ENCODE assay signal across 14 cellular contexts in genomic region chr9:93121316-93122241, GRCh38. TPM values are rescaled to one million over a fixed set of nuclear protein-coding genes. Genes with fewer than 3 reads are reported as not detected.
DNase-seq lines count a peak whose midpoint lies in the region; ATAC-seq, FAIRE-seq and TF ChIP-seq lines count a peak whose summit lies in the region.
"Had no signal": no experiment of that assay in that cellular context is flagged by ENCODE, and none has a peak within 500 bp of the region (broad histone marks: within the 10 kb centered on the region; RNA-seq: fewer than 3 reads in every experiment).

No MANE protein-coding gene starts in this region.

- H3K79me2 ChIP-seq in HepG2 (ENCODE audit: insufficient read depth, low read length): peaks cover 6% of the 10 kb centered on the region

- ATAC-seq in HepG2 (no peak), GM19395 (IDR thresholded peaks at IDR 0.05; ENCODE audit: unreplicated experiment) (no peak)

- H3K36me3 ChIP-seq in HepG2 (replicated peaks in 1 of 2; ENCODE audit: control insufficient read depth in 1 of 2, insufficient read depth in 2 of 2, low read length in 2 of 2) (peaks cover 30 to 45% of the 10 kb centered on the region in 2 experiments; a peak in 4 of 5 replicates), thyroid gland (peaks cover 26 to 27% of the 10 kb centered on the region in 2 donors), testis (ENCODE audit: low read depth, missing control alignments) (no peaks in the 10 kb centered on the region)

- CTCF ChIA-PET in HepG2 (lab: Yijun Ruan, JAX; ENCODE audit: low intra/inter-chr PET ratio, low total read pairs): no interaction called here

- intact Hi-C loops in HepG2 (cut with micrococcal nuclease; ENCODE audit: unreplicated experiment) (no loop called here), thyroid gland (cut with DNase I) (no loop called here), testis (cut with DNase I; ENCODE audit: low total_unique reads) (no loop called here)

- no peaks in the 10 kb centered on the region for H3K27me3 ChIP-seq in HepG2 (ENCODE audit: control insufficient read depth in 1 of 2, insufficient read depth in 2 of 2, low read length in 2 of 2)
- no peaks in the 10 kb centered on the region for H3K27me3 ChIP-seq in thyroid gland
- H3K27me3 ChIP-seq in testis: no peaks in the 10 kb centered on the region

- 92% methylated on average over 15 of the region's 20 CpGs for WGBS in HepG2 (ENCODE audit: low lambda C conversion rate)
- WGBS in thyroid gland, 2 donors: 90 to 95% methylated on average over 19 to 20 of the region's 20 CpGs
- 72 to 83% methylated on average over 10 to 20 of the region's 20 CpGs for WGBS in testis, 2 donors

- in situ Hi-C loops in HepG2 (cut with HindIII; ENCODE audit: extremely low pct_ligation_motif_present, low pct_unique_long_range_greater_than_20kb): no loop called here

- TF ChIP-seq POLR2A in HepG2 (IDR thresholded peaks at IDR 0.05; ENCODE audit: insufficient read depth in 1 of 2, low read depth in 2 of 2, low read length in 2 of 2): no peak; a peak in 1 of 4 replicates
- no peak for TF ChIP-seq POLR2A in thyroid gland (IDR thresholded peaks at IDR 0.05)
- TF ChIP-seq POLR2A in testis (IDR thresholded peaks at IDR 0.05): no peak

- peak; percentile 51 for DNase-seq in activated CD8-positive, alpha-beta memory T cell treated with anti-CD3 and anti-CD28 coated beads, Interleukin-2, amount 50 U/mL, for 48 hours
- no peak for DNase-seq in activated CD8-positive, alpha-beta memory T cell treated with anti-CD3 and anti-CD28 coated beads for 24 hours
- DNase-seq in HepG2 (ENCODE audit: low spot score) (no peak), thyroid gland (peak; percentile 0 to 2), NCI-H510A (lab: John Stamatoyannopoulos, UW) (no peak), testis (no peak)
- DNase-seq: ACHN, activated gamma-delta T cell, DMS79 treated with DMSO at 0.1 percent for 48 hours, GOT3, NCI-H2081 had no signal

- no peak overlapping the region for H3K4me2 ChIP-seq in HepG2 (ENCODE audit: low read depth, low read length)

- no peaks in the 10 kb centered on the region for H4K20me1 ChIP-seq in HepG2 (ENCODE audit: insufficient read depth, low read length)

- POLR2A ChIA-PET in HepG2 (lab: Yijun Ruan, JAX): interaction anchor here (0.6 to 13.7 kb wide), 3 partner anchors 10 to 479 kb away, joined by 3 to 195 read pairs (median 3); partner anchors contain the start of gene NINJ1

- no peak for FAIRE-seq in HepG2 (lab: Jason Lieb, UNC)
- FAIRE-seq: GM19239 had no signal

- no peak for TF ChIP-seq CTCF in HepG2 (CRISPR knock-in tag; IDR thresholded peaks at IDR 0.05)
- TF ChIP-seq CTCF in thyroid gland (IDR thresholded peaks at IDR 0.05): no peak
- TF ChIP-seq CTCF in testis (IDR thresholded peaks at IDR 0.05): no peak

- TF ChIP-seq RAD21 in HepG2 (CRISPR knock-in tag; IDR thresholded peaks at IDR 0.05): no peak

- H3K27ac ChIP-seq in angular gyrus (ENCODE audit: low read depth, low read length): peak overlapping the region; percentile 45
- H3K27ac ChIP-seq in HepG2 (ENCODE audit: extremely low read length, insufficient read depth, low read length): no peak overlapping the region
- no peak overlapping the region for H3K27ac ChIP-seq in thyroid gland
- no peak overlapping the region for H3K27ac ChIP-seq in testis

- peaks cover 36% of the 10 kb centered on the region for H3K4me1 ChIP-seq in HepG2 (ENCODE audit: insufficient read depth, low read length)
- peaks cover 28 to 38% of the 10 kb centered on the region in 2 donors for H3K4me1 ChIP-seq in thyroid gland
- peaks cover 25% of the 10 kb centered on the region for H3K4me1 ChIP-seq in testis

- BruUV-seq in HepG2 (replicated peaks; lab: Mats Ljungman, UMichigan): no TSS peak

- H3K4me3 ChIP-seq in HepG2 (replicated peaks in 1 of 3; ENCODE audit: insufficient read depth in 1 of 3, low read depth in 2 of 3, low read length in 3 of 3): no peak overlapping the region
- H3K4me3 ChIP-seq in thyroid gland (replicated peaks in 1 of 3): no peak overlapping the region
- H3K4me3 ChIP-seq in testis: no peak overlapping the region

- H3K9ac ChIP-seq in HepG2 (ENCODE audit: insufficient read depth, low read depth, low read length): no peak overlapping the region

- H2AFZ ChIP-seq in HepG2 (ENCODE audit: low read length): no peak overlapping the region

- no peaks in the 10 kb centered on the region for H3K9me3 ChIP-seq in HepG2 (ENCODE audit: low read length)
- no peaks in the 10 kb centered on the region for H3K9me3 ChIP-seq in thyroid gland
- H3K9me3 ChIP-seq in testis: no peaks in the 10 kb centered on the region

- TF ChIP-seq EP300 in HepG2 (IDR thresholded peaks at IDR 0.05; ENCODE audit: low read depth in 2 of 2, low read length in 2 of 2) (no peak), HepG2 (CRISPR knock-in tag; IDR thresholded peaks at IDR 0.05; ENCODE audit: borderline replicate concordance) (no peak)

TF ChIP-seq in HepG2, 621 proteins besides CTCF, POLR2A, EP300 and RAD21 (continues in another document):
- TF ChIP-seq, protein P1, sequence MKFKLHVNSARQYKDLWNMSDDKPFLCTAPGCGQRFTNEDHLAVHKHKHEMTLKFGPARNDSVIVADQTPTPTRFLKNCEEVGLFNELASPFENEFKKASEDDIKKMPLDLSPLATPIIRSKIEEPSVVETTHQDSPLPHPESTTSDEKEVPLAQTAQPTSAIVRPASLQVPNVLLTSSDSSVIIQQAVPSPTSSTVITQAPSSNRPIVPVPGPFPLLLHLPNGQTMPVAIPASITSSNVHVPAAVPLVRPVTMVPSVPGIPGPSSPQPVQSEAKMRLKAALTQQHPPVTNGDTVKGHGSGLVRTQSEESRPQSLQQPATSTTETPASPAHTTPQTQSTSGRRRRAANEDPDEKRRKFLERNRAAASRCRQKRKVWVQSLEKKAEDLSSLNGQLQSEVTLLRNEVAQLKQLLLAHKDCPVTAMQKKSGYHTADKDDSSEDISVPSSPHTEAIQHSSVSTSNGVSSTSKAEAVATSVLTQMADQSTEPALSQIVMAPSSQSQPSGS (CRISPR knock-in tag; IDR thresholded peaks at IDR 0.05): no peak
- TF ChIP-seq MTF1 (CRISPR knock-in tag; IDR thresholded peaks at IDR 0.05) (no peak), HDAC2 (CRISPR knock-in tag; IDR thresholded peaks at IDR 0.05) (no peak), FOSL1 (CRISPR knock-in tag; IDR thresholded peaks at IDR 0.05; ENCODE audit: borderline replicate concordance) (no peak), NKX3-1 (CRISPR knock-in tag; IDR thresholded peaks at IDR 0.05) (no peak)

RNA-seq across cellular contexts. Expression of gene NINJ1, which starts 12.5 kb away (rescaled TPM):
- total RNA-seq in HepG2 (2016; rRNA removed; fragmentation: Illumina TruSeq; extraction: Trizol) (77.1 and 92.1 TPM in 2 replicates), thyroid gland (100 to 1,000 TPM in 2 of 4 donors, 10 to 100 TPM in 2; 82.9 to 168 (median 121) TPM), testis (100 to 1,000 TPM; 148 to 152 TPM)
- total RNA-seq in HepG2 (2016; cell fraction: cytosol; rRNA removed; fragmentation: Illumina TruSeq; extraction: Trizol; ENCODE audit: low read depth): 104 and 127 TPM in 2 replicates
- 66.8 and 94.8 TPM in 2 replicates for total RNA-seq in HepG2 (2016; cell fraction: insoluble cytoplasmic fraction; rRNA removed; fragmentation: Illumina TruSeq; extraction: Trizol)
- 149 and 180 TPM in 2 replicates for total RNA-seq in HepG2 (2016; cell fraction: membrane; rRNA removed; fragmentation: Illumina TruSeq; extraction: Trizol)
- 48.9 and 58.7 TPM in 2 replicates for total RNA-seq in HepG2 (2016; cell fraction: nucleus; rRNA removed; fragmentation: Illumina TruSeq; extraction: Trizol)
- polyA plus RNA-seq in HepG2 (2011; rRNA removed) (81.2 and 109 TPM in 2 replicates), testis (ENCODE audit: insufficient read depth, low read depth, low replicate concordance) (99.3 TPM)
- 83.2 and 110 TPM in 2 replicates for polyA plus RNA-seq in HepG2 (2011; cell fraction: cytosol; rRNA removed)
- polyA plus RNA-seq in HepG2 (2011; cell fraction: nucleus; rRNA removed): 62.3 and 83.6 TPM in 2 replicates
- 77.3 and 145 TPM in 2 replicates for polyA plus RNA-seq in HepG2 (2012)
- 196 and 226 TPM in 2 replicates for polyA plus RNA-seq in HepG2 (2016; cell fraction: cytosol; fragmentation: Illumina TruSeq; extraction: Trizol; ENCODE audit: low read depth)
- 104 and 130 TPM in 2 replicates for polyA plus RNA-seq in HepG2 (2016; cell fraction: insoluble cytoplasmic fraction; fragmentation: Illumina TruSeq; extraction: Trizol; ENCODE audit: low read depth)
- 235 and 242 TPM in 2 replicates for polyA plus RNA-seq in HepG2 (2016; cell fraction: membrane; fragmentation: Illumina TruSeq; extraction: Trizol; ENCODE audit: low read depth)
- polyA plus RNA-seq in HepG2 (2016; cell fraction: nucleus; fragmentation: Illumina TruSeq; extraction: Trizol; ENCODE audit: insufficient read depth, low read depth): 122 and 127 TPM in 2 replicates
- polyA minus RNA-seq in HepG2 (2011; rRNA and poly(A)+ RNA removed; ENCODE audit: low replicate concordance): 22.5 and 101 TPM in 2 replicates
- polyA minus RNA-seq in HepG2 (2011; cell fraction: cytosol; rRNA and poly(A)+ RNA removed): 26.1 and 26.7 TPM in 2 replicates
- polyA minus RNA-seq in HepG2 (2011; cell fraction: nucleus; rRNA and poly(A)+ RNA removed): 17.8 and 21.8 TPM in 2 replicates

RNA-seq across cellular contexts. Expression of gene CARD19, which starts 25.6 kb away (rescaled TPM):
- 15.2 and 18.4 TPM in 2 replicates for total RNA-seq in HepG2 (2016; rRNA removed; fragmentation: Illumina TruSeq; extraction: Trizol)
- total RNA-seq in HepG2 (2016; cell fraction: cytosol; rRNA removed; fragmentation: Illumina TruSeq; extraction: Trizol; ENCODE audit: low read depth): 15.8 and 20.2 TPM in 2 replicates
- total RNA-seq in HepG2 (2016; cell fraction: insoluble cytoplasmic fraction; rRNA removed; fragmentation: Illumina TruSeq; extraction: Trizol): 18.6 and 20.5 TPM in 2 replicates
- total RNA-seq in HepG2 (2016; cell fraction: membrane; rRNA removed; fragmentation: Illumina TruSeq; extraction: Trizol): 17.3 and 29.5 TPM in 2 replicates
- total RNA-seq in HepG2 (2016; cell fraction: nucleus; rRNA removed; fragmentation: Illumina TruSeq; extraction: Trizol): 8.3 and 12.2 TPM in 2 replicates
- 47.2 and 62.0 TPM in 2 replicates for polyA plus RNA-seq in HepG2 (2011; rRNA removed)
- polyA plus RNA-seq in HepG2 (2011; cell fraction: cytosol; rRNA removed): 33.8 and 73.1 TPM in 2 replicates
- polyA plus RNA-seq in HepG2 (2011; cell fraction: nucleus; rRNA removed): 101 and 106 TPM in 2 replicates
- 14.6 TPM in 2 replicates for polyA plus RNA-seq in HepG2 (2012)
- polyA plus RNA-seq in HepG2 (2016; cell fraction: cytosol; fragmentation: Illumina TruSeq; extraction: Trizol; ENCODE audit: low read depth): 16.0 and 27.0 TPM in 2 replicates
- polyA plus RNA-seq in HepG2 (2016; cell fraction: insoluble cytoplasmic fraction; fragmentation: Illumina TruSeq; extraction: Trizol; ENCODE audit: low read depth): 14.7 and 18.5 TPM in 2 replicates
- 13.4 and 18.5 TPM in 2 replicates for polyA plus RNA-seq in HepG2 (2016; cell fraction: membrane; fragmentation: Illumina TruSeq; extraction: Trizol; ENCODE audit: low read depth)
- polyA plus RNA-seq in HepG2 (2016; cell fraction: nucleus; fragmentation: Illumina TruSeq; extraction: Trizol; ENCODE audit: insufficient read depth, low read depth): 25.1 and 25.9 TPM in 2 replicates
- 11.5 and 28.1 TPM in 2 replicates for polyA minus RNA-seq in HepG2 (2011; rRNA and poly(A)+ RNA removed; ENCODE audit: low replicate concordance)
- 14.0 and 17.6 TPM in 2 replicates for polyA minus RNA-seq in HepG2 (2011; cell fraction: cytosol; rRNA and poly(A)+ RNA removed)
- 11.3 and 12.8 TPM in 2 replicates for polyA minus RNA-seq in HepG2 (2011; cell fraction: nucleus; rRNA and poly(A)+ RNA removed)
- 10 to 100 TPM; 37.0 to 61.8 (median 49.1) TPM for total RNA-seq in thyroid gland
- total RNA-seq in testis: 100 to 1,000 TPM; 138 to 147 TPM
- polyA plus RNA-seq in testis (ENCODE audit: insufficient read depth, low read depth, low replicate concordance): 99.4 TPM

Comparison
In these comparisons a context has a peak if more than half of its experiments do, and no peak if none do; other contexts are left out.
1. DNase-seq: peak in activated CD8-positive, alpha-beta memory T cell treated with anti-CD3 and anti-CD28 coated beads, Interleukin-2, amount 50 U/mL, for 48 hours (single experiment) and thyroid gland (2 of 2); none in activated CD8-positive, alpha-beta memory T cell treated with anti-CD3 and anti-CD28 coated beads for 24 hours (single experiment), HepG2 (single experiment), NCI-H510A (single experiment) and testis (single experiment).